In genomic region chr10:3935141-3935540, GRCh38 we compare ENCODE assay signal across 7 cellular contexts.
DNase-seq lines count a peak whose midpoint lies in the region; ATAC-seq and TF ChIP-seq lines count a peak whose summit lies in the region.

No MANE protein-coding gene starts in this region.

- WGBS in spleen, 5 donors: 38 to 59% (median 48%) methylated on average over 11 of the region's 11 CpGs

- intact Hi-C loops in spleen (cut with DNase I; ENCODE audit: low total_unique reads): no loop called here

- peaks cover 0 to 15% (median 8%) of the 10 kb centered on the region in 6 donors for H3K4me1 ChIP-seq in spleen

- no peak for TF ChIP-seq POLR2A in spleen (IDR thresholded peaks at IDR 0.05)

- TF ChIP-seq CTCF in foreskin fibroblast (IDR thresholded peaks at IDR 0.05; ENCODE audit: low read depth, low read length): no peak
- TF ChIP-seq CTCF in spleen (IDR thresholded peaks at IDR 0.05 in 8 of 11, conservative IDR thresholded peaks at IDR 0.05 in 3 of 11): no peak

- in situ Hi-C loops in G401 (cut with HindIII; ENCODE audit: low sequenced_read_pairs): no loop called here

- H3K27me3 ChIP-seq in spleen (replicated peaks in 1 of 7): no peaks in the 10 kb centered on the region

- H3K36me3 ChIP-seq in spleen: no peaks in the 10 kb centered on the region

- peak; percentile 98 for ATAC-seq in GM19328 (IDR thresholded peaks at IDR 0.05; ENCODE audit: unreplicated experiment)
- peak; percentile 99 for ATAC-seq in HG03175 (IDR thresholded peaks at IDR 0.05; ENCODE audit: unreplicated experiment)

- peak; percentile 69 for DNase-seq in activated T-cell treated with anti-CD3 and anti-CD28 coated beads for 48 hours (ENCODE audit: low read depth)
- peak; percentile 47 to 74 for DNase-seq in foreskin fibroblast
- DNase-seq in spleen: no peak
- no peak for DNase-seq in Kasumi-1 (lab: John Stamatoyannopoulos, UW)
- no peak for DNase-seq in G401 (ENCODE audit: low spot score)

- no peaks in the 10 kb centered on the region for H3K9me3 ChIP-seq in spleen

- H3K27ac ChIP-seq in spleen: peak overlapping the region; percentile 51 to 84 (median 77)

- H3K4me3 ChIP-seq in foreskin fibroblast (ENCODE audit: low read depth in 1 of 2, low read length in 2 of 2): peak overlapping the region; percentile 28 to 35
- H3K4me3 ChIP-seq in spleen: peak overlapping the region in 2 of 8 donors; percentile 10 to 51

Comparison
In these comparisons a context has a peak if more than half of its experiments do, and no peak if none do; other contexts are left out.
1. DNase-seq: peak in activated T-cell treated with anti-CD3 and anti-CD28 coated beads for 48 hours (single experiment) and foreskin fibroblast (2 of 2); none in spleen (single experiment), Kasumi-1 (0 of 2) and G401 (single experiment).